21 cellular contexts compared by ENCODE assay signal in the genomic region with DNA sequence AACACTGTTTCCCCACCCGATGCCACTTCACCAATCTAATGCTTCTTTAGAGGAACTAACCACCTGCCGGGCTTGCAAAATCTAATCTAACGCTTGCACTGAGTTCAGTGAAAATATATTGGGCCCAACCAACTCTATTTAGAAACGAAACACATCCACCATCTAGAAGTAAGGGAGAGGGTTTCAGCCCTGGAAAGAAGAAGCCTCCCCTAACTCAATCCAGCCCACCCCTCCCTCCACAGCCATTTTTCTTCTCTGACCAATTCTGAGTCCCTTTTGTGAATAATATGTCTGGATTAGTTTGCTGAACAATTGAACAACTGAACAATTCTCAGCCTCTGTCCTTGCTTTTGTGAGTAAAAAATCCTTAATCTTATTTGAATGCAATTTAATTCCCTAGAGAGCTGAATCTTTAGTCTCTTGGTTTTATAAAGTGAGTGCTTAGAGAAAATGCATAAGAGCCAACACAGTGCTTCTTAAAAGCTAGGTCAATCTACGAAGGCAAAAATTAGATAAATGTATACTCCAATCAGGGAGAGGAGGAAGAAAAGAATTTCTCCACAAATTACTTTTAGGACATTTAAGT.
"Had no signal": no experiment of that assay in that cellular context is flagged by ENCODE, and none has a peak within 500 bp of the region (broad histone marks: within the 10 kb centered on the region; RNA-seq: fewer than 3 reads in every experiment).

No MANE protein-coding gene starts in this region.

- H3K4me1 ChIP-seq: breast epithelium, gastrocnemius medialis, left ventricle myocardium inferior, pancreas had no signal

- H3K4me1 Mint-ChIP-seq: activated naive CD4-positive, alpha-beta T cell treated with anti-CD3 and anti-CD28 coated beads, Interleukin-2, amount 50 U/mL, for 24 hours; stimulated activated naive CD8-positive, alpha-beta T cell treated with anti-CD3 and anti-CD28 coated beads, Interleukin-15, amount 100 ng/mL, for 72 hours had no signal

- H3K27ac Mint-ChIP-seq: activated naive CD4-positive, alpha-beta T cell treated with anti-CD3 and anti-CD28 coated beads, Interleukin-2, amount 50 U/mL, for 24 hours; activated T-cell treated with anti-CD3 and anti-CD28 coated beads, Interleukin-2, amount 50 U/mL, for 72 hours; stimulated activated naive CD8-positive, alpha-beta T cell treated with anti-CD3 and anti-CD28 coated beads, Interleukin-15, amount 100 ng/mL, for 72 hours had no signal

- H3K27me3 Mint-ChIP-seq: activated naive CD4-positive, alpha-beta T cell treated with anti-CD3 and anti-CD28 coated beads, Interleukin-2, amount 50 U/mL, for 24 hours; stimulated activated naive CD8-positive, alpha-beta T cell treated with anti-CD3 and anti-CD28 coated beads, Interleukin-15, amount 100 ng/mL, for 72 hours had no signal

- H3K4me3 ChIP-seq: ascending aorta, breast epithelium, gastrocnemius medialis, left ventricle myocardium inferior, pancreas, smooth muscle cell, suprapubic skin had no signal

- H3K36me3 Mint-ChIP-seq: activated naive CD4-positive, alpha-beta T cell treated with anti-CD3 and anti-CD28 coated beads, Interleukin-2, amount 50 U/mL, for 24 hours had no signal

- H3K27me3 ChIP-seq: ascending aorta, breast epithelium, gastrocnemius medialis, pancreas, suprapubic skin had no signal

- H3K9me3 ChIP-seq: ascending aorta, breast epithelium, gastrocnemius medialis, left ventricle myocardium inferior, pancreas, suprapubic skin had no signal

- H3K4me3 Mint-ChIP-seq: activated naive CD4-positive, alpha-beta T cell treated with anti-CD3 and anti-CD28 coated beads, Interleukin-2, amount 50 U/mL, for 24 hours; activated T-cell treated with anti-CD3 and anti-CD28 coated beads, Interleukin-2, amount 50 U/mL, for 72 hours; stimulated activated naive CD8-positive, alpha-beta T cell treated with anti-CD3 and anti-CD28 coated beads, Interleukin-15, amount 100 ng/mL, for 72 hours had no signal

- H3K9me3 Mint-ChIP-seq: activated naive CD4-positive, alpha-beta T cell treated with anti-CD3 and anti-CD28 coated beads, Interleukin-2, amount 50 U/mL, for 24 hours had no signal

- ATAC-seq: activated T-cell treated with anti-CD3 and anti-CD28 coated beads, Interleukin-2, amount 50 U/mL, for 72 hours; gastrocnemius medialis; pancreas; stimulated activated naive CD8-positive, alpha-beta T cell treated with anti-CD3 and anti-CD28 coated beads, Interleukin-15, amount 100 ng/mL, for 72 hours had no signal

- H3K27ac ChIP-seq: gastrocnemius medialis, left ventricle myocardium inferior, pancreas, suprapubic skin, VCaP had no signal

- H3K36me3 ChIP-seq: ascending aorta, breast epithelium, gastrocnemius medialis, left ventricle myocardium inferior, pancreas, suprapubic skin had no signal

- DNase-seq: activated CD4-positive, alpha-beta T cell treated with anti-CD3 and anti-CD28 coated beads, Interleukin-2, amount 50 U/mL, for 1 hour; activated CD4-positive, CD25-positive, alpha-beta regulatory T cell treated with anti-CD3 and anti-CD28 coated beads, Interleukin-2, amount 50 U/mL, for 72 hours; activated effector memory CD4-positive, alpha-beta T cell treated with anti-CD3 and anti-CD28 coated beads, Interleukin-2, amount 50 U/mL, for 16 hours; activated T-cell treated with anti-CD3 and anti-CD28 coated beads, Interleukin-2, amount 50 U/mL, for 72 hours; cerebellar nuclear complex; effector CD4-positive, alpha-beta T cell; gastrocnemius medialis; kidney; left ventricle myocardium inferior; mammary epithelial cell; pancreas; stimulated activated CD4-positive, alpha-beta T cell treated with anti-CD3 and anti-CD28 coated beads, Interleukin-4, amount 100 ng/mL, for 1 hour; stimulated activated naive CD8-positive, alpha-beta T cell treated with anti-CD3 and anti-CD28 coated beads, Interleukin-15, amount 100 ng/mL, for 72 hours; T1000; trophoblast cell had no signal
